Comparison of ENCODE assay signal across 12 cellular contexts in the genomic region with DNA sequence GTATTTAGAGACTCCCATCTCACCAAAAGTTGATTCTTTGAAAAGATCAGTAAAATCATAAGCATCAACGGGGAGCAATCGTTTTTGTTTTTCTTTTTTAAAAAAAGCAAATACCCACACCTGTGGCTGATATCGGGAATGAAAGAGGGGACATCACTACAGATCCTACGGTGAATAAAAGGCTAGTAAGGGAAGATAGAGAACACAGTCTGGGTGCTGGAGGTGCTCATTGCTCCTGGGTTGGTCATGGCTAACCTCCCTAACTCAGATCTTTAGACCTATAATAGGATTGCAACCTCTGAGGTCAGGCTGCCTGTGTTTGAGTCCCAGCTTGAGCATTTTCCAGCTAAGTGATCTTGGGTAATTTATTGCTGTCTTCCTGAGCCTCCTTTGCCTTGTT. TPM values are rescaled to one million over a fixed set of nuclear protein-coding genes. Genes with fewer than 3 reads are reported as not detected.
DNase-seq lines count a peak whose midpoint lies in the region; TF ChIP-seq lines count a peak whose summit lies in the region.
"Had no signal": no experiment of that assay in that cellular context is flagged by ENCODE, and none has a peak within 500 bp of the region (broad histone marks: within the 10 kb centered on the region; RNA-seq: fewer than 3 reads in every experiment).

No MANE protein-coding gene starts in this region.

- H3K36me3 Mint-ChIP-seq in HFFc6 (ENCODE audit: low read depth) (peaks cover 28% of the 10 kb centered on the region), brain (peaks cover 37% of the 10 kb centered on the region)

- H3K27me3 ChIP-seq in kidney epithelial cell (ENCODE audit: control insufficient read depth, insufficient read depth, low read length) (no peaks in the 10 kb centered on the region), stomach smooth muscle (ENCODE audit: control insufficient read depth in 1 of 2, insufficient read depth in 2 of 2, low read length in 2 of 2) (no peaks in the 10 kb centered on the region)

- peak overlapping the region; percentile 75 for H3K4me3 ChIP-seq in kidney epithelial cell (ENCODE audit: low read depth, low read length)
- peak overlapping the region; percentile 83 to 89 for H3K4me3 ChIP-seq in stomach smooth muscle (ENCODE audit: low read length in 2 of 2)

- no peaks in the 10 kb centered on the region for H3K9me3 ChIP-seq in stomach smooth muscle (ENCODE audit: control insufficient read depth in 2 of 2, low read length in 2 of 2)

- H3K36me3 ChIP-seq in kidney epithelial cell (ENCODE audit: control insufficient read depth, insufficient read depth, low read length) (peaks cover 1% of the 10 kb centered on the region), stomach smooth muscle (ENCODE audit: control insufficient read depth in 2 of 2, insufficient read depth in 2 of 2, low read length in 2 of 2) (peaks cover 7 to 17% of the 10 kb centered on the region in 2 donors)

- H3K27ac ChIP-seq in stomach smooth muscle (ENCODE audit: low read length), result peak overlapping the region; percentile 79
- H3K27ac ChIP-seq: HL-60 had no signal

- no peak for DNase-seq in HFFc6
- no peak for DNase-seq in kidney epithelial cell (ENCODE audit: low read depth)
- DNase-seq in EL, result no peak
- DNase-seq in DMS153 (lab: John Stamatoyannopoulos, UW), result no peak
- no peak for DNase-seq in NCI-H748 treated with DMSO at 0.1 percent for 48 hours (lab: John Stamatoyannopoulos, UW)
- no peak for DNase-seq in AG20443 (ENCODE audit: low spot score)
- DNase-seq: amniotic stem cell, NCI-H187, SIG-M5 had no signal

- H3K27me3 Mint-ChIP-seq in HFFc6 (ENCODE audit: insufficient read depth) (no peaks in the 10 kb centered on the region; the same call in none of the 2 replicates), brain (peaks cover 48% of the 10 kb centered on the region)

- H3K9ac ChIP-seq in stomach smooth muscle (ENCODE audit: low read length in 2 of 2), result peak overlapping the region in 1 of 2 donors; percentile 93

- peaks cover 49% of the 10 kb centered on the region for H3K4me1 Mint-ChIP-seq in HFFc6 (ENCODE audit: low read depth)
- H3K4me1 Mint-ChIP-seq in brain, result peaks cover 12% of the 10 kb centered on the region

- H3K4me3 Mint-ChIP-seq in HFFc6, result peak overlapping the region; percentile 93
- peak overlapping the region; percentile 62 to 86 (median 81) for H3K4me3 Mint-ChIP-seq in brain

- no peak for TF ChIP-seq CTCF in HFFc6 (IDR thresholded peaks at IDR 0.05)
- TF ChIP-seq CTCF in brain (conservative IDR thresholded peaks at IDR 0.05), result no peak
- no peak for TF ChIP-seq CTCF in kidney epithelial cell (IDR thresholded peaks at IDR 0.05; ENCODE audit: insufficient read depth, low read length, poor library complexity, severe bottlenecking)

- H3K9me3 Mint-ChIP-seq in HFFc6, result no peaks in the 10 kb centered on the region
- H3K9me3 Mint-ChIP-seq in brain, result peaks cover 17 to 36% (median 26%) of the 10 kb centered on the region in 5 experiments

- peaks cover 46% of the 10 kb centered on the region for H3K4me1 ChIP-seq in stomach smooth muscle (ENCODE audit: control insufficient read depth, insufficient read depth, low read length)

- H3K27ac Mint-ChIP-seq in HFFc6, result peak overlapping the region; percentile 77
- peak overlapping the region in 3 of 5 experiments; percentile 50 to 90 (median 62) for H3K27ac Mint-ChIP-seq in brain

RNA-seq across cellular contexts. Expression of a gene that starts 1.1 kb away (rescaled TPM):
- total RNA-seq in HFFc6 (2021; fragmentation: NEBNext Ultra II Directional; extraction: Animal tissue kit (Norgen Biotek cat#: 25700)), result 100 to 1,000 TPM; 321 to 395 (median 334) TPM
- polyA plus RNA-seq in brain (ENCODE audit: insufficient read depth, low read depth, low replicate concordance), result 21.0 TPM
- total RNA-seq in kidney epithelial cell, result 32.5 and 37.4 TPM in 2 replicates

RNA-seq across cellular contexts. Expression of a gene that starts 31.0 kb away (rescaled TPM):
- 100 to 1,000 TPM in 4 of 6 experiments, 10 to 100 TPM in 2; 72.7 to 113 (median 106) TPM for total RNA-seq in HFFc6 (2021; fragmentation: NEBNext Ultra II Directional; extraction: Animal tissue kit (Norgen Biotek cat#: 25700))
- 421 TPM for polyA plus RNA-seq in brain (ENCODE audit: insufficient read depth, low read depth, low replicate concordance)
- 358 and 380 TPM in 2 replicates for total RNA-seq in kidney epithelial cell
